Comparison of ENCODE assay signal across 22 cellular contexts in genomic region chr12:96227365-96228106, GRCh38. TPM values are rescaled to one million over a fixed set of nuclear protein-coding genes. Genes with fewer than 3 reads are reported as not detected.
DNase-seq lines count a peak whose midpoint lies in the region; ATAC-seq and TF ChIP-seq lines count a peak whose summit lies in the region.
"Had no signal": no experiment of that assay in that cellular context is flagged by ENCODE, and none has a peak within 500 bp of the region (broad histone marks: within the 10 kb centered on the region; RNA-seq: fewer than 3 reads in every experiment).

No MANE protein-coding gene starts in this region.

- no peak overlapping the region for H3K4me2 ChIP-seq in neuronal stem cell (ENCODE audit: insufficient read depth, low read length, poor library complexity, severe bottlenecking)

- no peaks in the 10 kb centered on the region for H3K79me1 ChIP-seq in neuronal stem cell (ENCODE audit: low read depth, low read length)

- no peak overlapping the region for H3K4ac ChIP-seq in neuronal stem cell (ENCODE audit: low read length)

- ATAC-seq in RWPE2 (ENCODE audit: low read depth) (no peak), GM21529 (IDR thresholded peaks at IDR 0.05; ENCODE audit: unreplicated experiment) (no peak)
- ATAC-seq: lower lobe of right lung, Panc1 had no signal

- no peak overlapping the region for H4K91ac ChIP-seq in neuronal stem cell (ENCODE audit: low read depth, low read length, poor library complexity)

- CTCF ChIA-PET in activated naive CD4-positive, alpha-beta T cell treated with anti-CD3 and anti-CD28 coated beads for 36 hours (lab: Charles Lee), result no interaction called here

- H3K9ac ChIP-seq in neuronal stem cell (ENCODE audit: low read depth, low read length, poor library complexity), result no peak overlapping the region

- no peak overlapping the region for H2AK5ac ChIP-seq in neuronal stem cell (ENCODE audit: low read depth, low read length)

- WGBS in spleen, 5 donors, result 58 to 79% (median 74%) methylated on average over 12 of the region's 12 CpGs
- WGBS in neuronal stem cell (ENCODE audit: extremely low coverage in 2 of 2, insufficient read length in 2 of 2, insufficient replicate concordance in 1 of 2), 2 donors, result no CpG with 5 or more reads among the region's 12 CpGs

- TF ChIP-seq POLR2A in spleen (IDR thresholded peaks at IDR 0.05), result no peak

- H3K4me1 ChIP-seq in RWPE2 (ENCODE audit: insufficient read depth, poor library complexity, severe bottlenecking), result peaks cover 18% of the 10 kb centered on the region
- H3K4me1 ChIP-seq in spleen, result peaks cover 0 to 53% (median 26%) of the 10 kb centered on the region in 6 donors
- H3K4me1 ChIP-seq in neuronal stem cell (ENCODE audit: control insufficient read depth in 2 of 2, insufficient read depth in 1 of 2, low read depth in 1 of 2, low read length in 2 of 2), result no peaks in the 10 kb centered on the region
- H3K4me1 ChIP-seq: colonic mucosa had no signal

- H2AFZ ChIP-seq in neuronal stem cell (ENCODE audit: low read length), result no peak overlapping the region

- no peaks in the 10 kb centered on the region for H3K27me3 Mint-ChIP-seq in activated naive CD4-positive, alpha-beta T cell treated with anti-CD3 and anti-CD28 coated beads for 36 hours (ENCODE audit: low read depth)
- peaks cover 18% of the 10 kb centered on the region for H3K27me3 Mint-ChIP-seq in endothelial cell (ENCODE audit: unreplicated experiment)
- H3K27me3 Mint-ChIP-seq: progenitor cell of endocrine pancreas had no signal

- H2BK15ac ChIP-seq in neuronal stem cell (ENCODE audit: low read length), result no peak overlapping the region

- H3K36me3 Mint-ChIP-seq in activated naive CD4-positive, alpha-beta T cell treated with anti-CD3 and anti-CD28 coated beads for 36 hours (ENCODE audit: low read depth), result peaks cover 30% of the 10 kb centered on the region
- peaks cover 82% of the 10 kb centered on the region for H3K36me3 Mint-ChIP-seq in endothelial cell (ENCODE audit: low read depth, unreplicated experiment)

- no peak overlapping the region for H2BK12ac ChIP-seq in neuronal stem cell (ENCODE audit: low read length)

- no peak overlapping the region for H3K14ac ChIP-seq in neuronal stem cell (ENCODE audit: low read length)

- H3K18ac ChIP-seq in neuronal stem cell (ENCODE audit: low read length), result no peak overlapping the region

- peaks cover 14% of the 10 kb centered on the region for H3K4me1 Mint-ChIP-seq in activated naive CD4-positive, alpha-beta T cell treated with anti-CD3 and anti-CD28 coated beads for 36 hours (ENCODE audit: low read depth)
- H3K4me1 Mint-ChIP-seq in endothelial cell (ENCODE audit: unreplicated experiment), result peaks cover 41% of the 10 kb centered on the region

- H3K27ac ChIP-seq in RWPE2 (ENCODE audit: poor library complexity, severe bottlenecking) (peak overlapping the region; percentile 57), spleen (no peak overlapping the region), neuronal stem cell (replicated peaks; ENCODE audit: low read length) (no peak overlapping the region)
- H3K27ac ChIP-seq: colonic mucosa, lower lobe of right lung, neutrophil, testis had no signal

- H2BK120ac ChIP-seq in neuronal stem cell (ENCODE audit: low read depth, low read length), result no peak overlapping the region

- H3K4me3 ChIP-seq in RWPE2 (ENCODE audit: severe bottlenecking), result no peak overlapping the region
- no peak overlapping the region for H3K4me3 ChIP-seq in spleen
- H3K4me3 ChIP-seq in neuronal stem cell (ENCODE audit: low read length in 2 of 2), result no peak overlapping the region
- H3K4me3 ChIP-seq: colonic mucosa, HAP-1, lower lobe of right lung, testis had no signal

- no peak overlapping the region for H2BK5ac ChIP-seq in neuronal stem cell (ENCODE audit: low read length)

- no peaks in the 10 kb centered on the region for H3K9me3 Mint-ChIP-seq in activated naive CD4-positive, alpha-beta T cell treated with anti-CD3 and anti-CD28 coated beads for 36 hours
- no peaks in the 10 kb centered on the region for H3K9me3 Mint-ChIP-seq in endothelial cell (ENCODE audit: unreplicated experiment)

- intact Hi-C loops in activated naive CD4-positive, alpha-beta T cell treated with anti-CD3 and anti-CD28 coated beads for 36 hours (cut with micrococcal nuclease), result no loop called here
- intact Hi-C loops in spleen (cut with DNase I; ENCODE audit: low total_unique reads), result loop anchor here (10.0 kb wide), 1 partner anchor 167 kb away; no protein-coding TSS in a partner anchor

- H3K27me3 ChIP-seq in RWPE2 (ENCODE audit: insufficient read depth, poor library complexity, severe bottlenecking), result no peaks in the 10 kb centered on the region
- H3K27me3 ChIP-seq in spleen (replicated peaks in 1 of 7), result no peaks in the 10 kb centered on the region
- no peaks in the 10 kb centered on the region for H3K27me3 ChIP-seq in neuronal stem cell (ENCODE audit: control insufficient read depth in 3 of 3, insufficient read depth in 3 of 3, low read depth in 1 of 3, low read length in 3 of 3)
- H3K27me3 ChIP-seq: colonic mucosa, neutrophil, testis had no signal

- no peak overlapping the region for H3K23ac ChIP-seq in neuronal stem cell (ENCODE audit: low read depth, low read length, poor library complexity)

- H3K36me3 ChIP-seq in RWPE2 (ENCODE audit: low read depth) (peaks cover 85% of the 10 kb centered on the region), spleen (peaks cover 0 to 98% (median 20%) of the 10 kb centered on the region in 6 donors), neuronal stem cell (replicated peaks in 1 of 2; ENCODE audit: control insufficient read depth in 2 of 2, insufficient read depth in 2 of 2, low read length in 2 of 2) (no peaks in the 10 kb centered on the region)
- H3K36me3 ChIP-seq: colonic mucosa, HAP-1, neutrophil had no signal

- H3K9me3 ChIP-seq in RWPE2 (ENCODE audit: severe bottlenecking), result no peaks in the 10 kb centered on the region
- no peaks in the 10 kb centered on the region for H3K9me3 ChIP-seq in spleen
- no peaks in the 10 kb centered on the region for H3K9me3 ChIP-seq in neuronal stem cell (replicated peaks in 1 of 2; ENCODE audit: control insufficient read depth in 2 of 2, insufficient read depth in 1 of 2, low read depth in 1 of 2, low read length in 2 of 2)
- H3K9me3 ChIP-seq: colonic mucosa, HAP-1, lower lobe of right lung, neutrophil, testis had no signal

- peak; percentile 17 for DNase-seq in activated naive CD4-positive, alpha-beta T cell treated with anti-CD3 and anti-CD28 coated beads for 36 hours
- DNase-seq in activated naive CD4-positive, alpha-beta T cell (lab: John Stamatoyannopoulos, UW), result no peak
- DNase-seq in RWPE2 (ENCODE audit: low spot score) (peak; percentile 42), endothelial cell (ENCODE audit: low spot score) (no peak), spleen (peak; percentile 50), neuronal stem cell (ENCODE audit: low spot score) (no peak), NCI-H82 (lab: John Stamatoyannopoulos, UW) (no peak)
- DNase-seq: activated effector memory CD4-positive, alpha-beta T cell treated with Interleukin-2 at 50 U/mL for 16 hours; amniotic stem cell; C1 segment of cervical spinal cord; colonic mucosa; Kasumi-1; kidney; lower lobe of right lung; NCI-H2171; NCI-H526; testis had no signal

- TF ChIP-seq CTCF in RWPE2 (IDR thresholded peaks at IDR 0.05; ENCODE audit: poor library complexity, severe bottlenecking) (no peak), endothelial cell (IDR thresholded peaks at IDR 0.05; ENCODE audit: unreplicated experiment) (no peak), spleen (IDR thresholded peaks at IDR 0.05 in 8 of 11, conservative IDR thresholded peaks at IDR 0.05 in 3 of 11) (no peak)

- H4K8ac ChIP-seq in neuronal stem cell (ENCODE audit: low read depth, low read length), result no peak overlapping the region

- no peak overlapping the region for H3K4me3 Mint-ChIP-seq in activated naive CD4-positive, alpha-beta T cell treated with anti-CD3 and anti-CD28 coated beads for 36 hours
- peak overlapping the region; percentile 82 for H3K4me3 Mint-ChIP-seq in endothelial cell (ENCODE audit: unreplicated experiment)

- no peak overlapping the region for H3K27ac Mint-ChIP-seq in activated naive CD4-positive, alpha-beta T cell treated with anti-CD3 and anti-CD28 coated beads for 36 hours
- peak overlapping the region; percentile 78 for H3K27ac Mint-ChIP-seq in endothelial cell (ENCODE audit: unreplicated experiment)
- H3K27ac Mint-ChIP-seq: progenitor cell of endocrine pancreas had no signal

RNA-seq across cellular contexts. Expression of gene ELK3, which starts 33.4 kb away (rescaled TPM):
- total RNA-seq in activated naive CD4-positive, alpha-beta T cell treated with anti-CD3 and anti-CD28 coated beads for 36 hours, result 10 to 100 TPM; 11.4 to 14.1 TPM
- total RNA-seq in endothelial cell (ENCODE audit: unreplicated experiment), result 294 TPM
- 10 to 100 TPM; 44.4 to 92.7 (median 60.0) TPM for total RNA-seq in spleen
- polyA plus RNA-seq in spleen, result 10 to 100 TPM; 14.5 to 29.7 (median 15.9) TPM
- polyA plus RNA-seq in neuronal stem cell (2013, experiment 1 of 2), result 6.3 TPM
- polyA plus RNA-seq in neuronal stem cell (2013, experiment 2 of 2), result 6.6 TPM

Comparison
In these comparisons a context has a peak if more than half of its experiments do, and no peak if none do; other contexts are left out.
1. DNase-seq: peak in activated naive CD4-positive, alpha-beta T cell treated with anti-CD3 and anti-CD28 coated beads for 36 hours (single experiment), RWPE2 (single experiment) and spleen (single experiment); none in activated naive CD4-positive, alpha-beta T cell (0 of 4), endothelial cell (single experiment), neuronal stem cell (single experiment) and NCI-H82 (single experiment).